Comparison of ENCODE assay signal across 17 cellular contexts in the genomic region with DNA sequence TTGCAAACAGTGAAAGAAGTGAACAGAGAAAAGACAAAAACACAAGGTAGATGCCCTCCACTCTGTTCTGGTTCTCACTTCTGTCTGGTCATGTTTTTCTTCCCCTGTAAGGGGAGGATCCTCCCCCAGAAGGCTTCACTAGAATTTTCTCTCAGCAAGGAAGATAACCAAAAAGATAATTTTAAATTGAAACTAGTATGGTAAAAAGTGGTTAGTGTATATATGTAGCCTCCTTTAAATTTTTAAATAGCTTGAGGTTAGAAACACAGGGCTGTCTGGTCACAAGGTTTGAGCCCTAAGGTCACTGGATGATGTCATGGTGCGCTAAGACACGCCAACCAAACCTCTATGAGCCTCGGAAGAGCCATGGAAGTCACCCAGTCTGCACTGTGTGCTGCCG. TPM values are rescaled to one million over a fixed set of nuclear protein-coding genes. Genes with fewer than 3 reads are reported as not detected.
DNase-seq lines count a peak whose midpoint lies in the region; ATAC-seq lines count a peak whose summit lies in the region.
"Had no signal": no experiment of that assay in that cellular context is flagged by ENCODE, and none has a peak within 500 bp of the region (broad histone marks: within the 10 kb centered on the region; RNA-seq: fewer than 3 reads in every experiment).

No MANE protein-coding gene starts in this region.

- no peak overlapping the region for H4K8ac ChIP-seq in trophoblast cell (ENCODE audit: low read depth, low read length)

- DNase-seq in NCI-H82 (lab: John Stamatoyannopoulos, UW) (peak; percentile 6), NCI-H82 treated with DMSO at 0.1 percent for 48 hours (lab: John Stamatoyannopoulos, UW; ENCODE audit: unreplicated experiment) (no peak), MV-4-11 (lab: John Stamatoyannopoulos, UW) (peak; percentile 42), trophoblast cell (no peak), DMS53 (lab: John Stamatoyannopoulos, UW) (no peak), NCI-H345 treated with DMSO at 0.1 percent for 48 hours (lab: John Stamatoyannopoulos, UW; ENCODE audit: unreplicated experiment) (no peak)
- DNase-seq in stimulated activated naive CD8-positive, alpha-beta T cell treated with anti-CD3 and anti-CD28 coated beads, Interleukin-15, amount 100 ng/mL, for 72 hours, result no peak
- DNase-seq: activated CD4-positive, alpha-beta T cell treated with anti-CD3 and anti-CD28 coated beads, Interleukin-2, amount 10 ng/mL, durations not matched to agents 24 days and 14 days; CD8-positive, alpha-beta memory T cell; GF-D8; mammary epithelial cell; spleen; T-helper 1 cell had no signal

- no peaks in the 10 kb centered on the region for H3K9me3 Mint-ChIP-seq in stimulated activated naive CD8-positive, alpha-beta T cell treated with anti-CD3 and anti-CD28 coated beads, Interleukin-15, amount 100 ng/mL, for 72 hours
- H3K9me3 Mint-ChIP-seq: activated CD4-positive, alpha-beta T cell treated with anti-CD3 and anti-CD28 coated beads, Interleukin-2, amount 10 ng/mL, durations not matched to agents 24 days and 14 days; CD8-positive, alpha-beta memory T cell had no signal

- no peak overlapping the region for H2BK5ac ChIP-seq in trophoblast cell (ENCODE audit: low read depth, low read length, poor library complexity)

- no peak overlapping the region for H3K4me3 ChIP-seq in trophoblast cell (ENCODE audit: low read depth, low read length)
- H3K4me3 ChIP-seq: spleen, thoracic aorta had no signal

- H3K27ac ChIP-seq in trophoblast cell (ENCODE audit: low read depth, low read length), result no peak overlapping the region
- H3K27ac ChIP-seq: 22Rv1, neutrophil, spleen, thoracic aorta had no signal

- H3K9me3 ChIP-seq in trophoblast cell (ENCODE audit: insufficient read depth, low read depth, low read length), result no peaks in the 10 kb centered on the region
- H3K9me3 ChIP-seq: neutrophil, spleen, thoracic aorta had no signal

- ATAC-seq in HG02642 (IDR thresholded peaks at IDR 0.05; ENCODE audit: poor library complexity, unreplicated experiment), result peak; percentile 39
- ATAC-seq in stimulated activated naive CD8-positive, alpha-beta T cell treated with anti-CD3 and anti-CD28 coated beads, Interleukin-15, amount 100 ng/mL, for 72 hours, result peak; percentile 15

- H3K18ac ChIP-seq in trophoblast cell (ENCODE audit: low read length), result no peak overlapping the region

- peaks cover 0 to 15% of the 10 kb centered on the region in 2 experiments for H3K36me3 ChIP-seq in trophoblast cell (ENCODE audit: control insufficient read depth in 1 of 2, insufficient read depth in 2 of 2, low read length in 2 of 2)
- H3K36me3 ChIP-seq: thoracic aorta had no signal

- no peaks in the 10 kb centered on the region for H3K4me1 Mint-ChIP-seq in stimulated activated naive CD8-positive, alpha-beta T cell treated with anti-CD3 and anti-CD28 coated beads, Interleukin-15, amount 100 ng/mL, for 72 hours
- H3K4me1 Mint-ChIP-seq: activated CD4-positive, alpha-beta T cell treated with anti-CD3 and anti-CD28 coated beads, Interleukin-2, amount 10 ng/mL, durations not matched to agents 24 days and 14 days had no signal

- no peaks in the 10 kb centered on the region for H3K27me3 Mint-ChIP-seq in stimulated activated naive CD8-positive, alpha-beta T cell treated with anti-CD3 and anti-CD28 coated beads, Interleukin-15, amount 100 ng/mL, for 72 hours
- H3K27me3 Mint-ChIP-seq: activated CD4-positive, alpha-beta T cell treated with anti-CD3 and anti-CD28 coated beads, Interleukin-2, amount 10 ng/mL, durations not matched to agents 24 days and 14 days; CD8-positive, alpha-beta memory T cell had no signal

- H2BK12ac ChIP-seq in trophoblast cell (ENCODE audit: low read length), result no peak overlapping the region

- no peak overlapping the region for H2BK120ac ChIP-seq in trophoblast cell (ENCODE audit: insufficient read depth, low read length, poor library complexity)

- no peaks in the 10 kb centered on the region for H3K79me1 ChIP-seq in trophoblast cell (ENCODE audit: low read length)

- H2AK5ac ChIP-seq in trophoblast cell (ENCODE audit: low read length), result no peak overlapping the region

- no CpG with 5 or more reads among the region's 4 CpGs for WGBS in trophoblast cell (ENCODE audit: extremely low coverage, insufficient coverage, insufficient read length)

- H3K4me2 ChIP-seq in trophoblast cell (ENCODE audit: low read length), result no peak overlapping the region

- no peaks in the 10 kb centered on the region for H3K79me2 ChIP-seq in trophoblast cell (ENCODE audit: control insufficient read depth, insufficient read depth, low read length, poor library complexity)

- no peak overlapping the region for H3K4ac ChIP-seq in trophoblast cell (ENCODE audit: low read depth, low read length)

- H4K91ac ChIP-seq in trophoblast cell (ENCODE audit: low read depth, low read length), result no peak overlapping the region

- H4K12ac ChIP-seq in trophoblast cell (ENCODE audit: low read depth, low read length), result no peak overlapping the region

- no peak overlapping the region for H3K14ac ChIP-seq in trophoblast cell (ENCODE audit: low read length)

- no peak overlapping the region for H2AFZ ChIP-seq in trophoblast cell (ENCODE audit: insufficient read depth, low read length, poor library complexity)

- H3K27ac Mint-ChIP-seq in stimulated activated naive CD8-positive, alpha-beta T cell treated with anti-CD3 and anti-CD28 coated beads, Interleukin-15, amount 100 ng/mL, for 72 hours, result no peak overlapping the region
- H3K27ac Mint-ChIP-seq: activated CD4-positive, alpha-beta T cell treated with anti-CD3 and anti-CD28 coated beads, Interleukin-2, amount 10 ng/mL, durations not matched to agents 24 days and 14 days had no signal

- H3K4me3 Mint-ChIP-seq in stimulated activated naive CD8-positive, alpha-beta T cell treated with anti-CD3 and anti-CD28 coated beads, Interleukin-15, amount 100 ng/mL, for 72 hours, result no peak overlapping the region
- H3K4me3 Mint-ChIP-seq: activated CD4-positive, alpha-beta T cell treated with anti-CD3 and anti-CD28 coated beads, Interleukin-2, amount 10 ng/mL, durations not matched to agents 24 days and 14 days; CD8-positive, alpha-beta memory T cell had no signal

- H3K23ac ChIP-seq in trophoblast cell (ENCODE audit: low read length), result no peak overlapping the region

- peaks cover 0 to under 1% of the 10 kb centered on the region in 2 experiments for H3K4me1 ChIP-seq in trophoblast cell (ENCODE audit: control insufficient read depth in 1 of 2, insufficient read depth in 2 of 2, low read length in 2 of 2)

- no peaks in the 10 kb centered on the region for H3K27me3 ChIP-seq in trophoblast cell (ENCODE audit: insufficient read depth, low read length)
- H3K27me3 ChIP-seq: neutrophil, spleen had no signal

- H3K9ac ChIP-seq in trophoblast cell (ENCODE audit: low read length), result no peak overlapping the region

RNA-seq across cellular contexts. Expression of a gene that starts 5.6 kb away (rescaled TPM):
- polyA plus RNA-seq in trophoblast cell (2013), result 0.07 and 0.15 TPM in 2 replicates

RNA-seq across cellular contexts. Expression of a gene that starts 25.6 kb away (rescaled TPM):
- 19.5 and 19.6 TPM in 2 replicates for polyA plus RNA-seq in trophoblast cell (2013)

Comparison
In these comparisons a context has a peak if more than half of its experiments do, and no peak if none do; other contexts are left out.
1. DNase-seq: peak in NCI-H82 (single experiment) and MV-4-11 (single experiment); none in NCI-H82 treated with DMSO at 0.1 percent for 48 hours (single experiment), stimulated activated naive CD8-positive, alpha-beta T cell treated with anti-CD3 and anti-CD28 coated beads, Interleukin-15, amount 100 ng/mL, for 72 hours (0 of 2), trophoblast cell (0 of 2), DMS53 (single experiment) and NCI-H345 treated with DMSO at 0.1 percent for 48 hours (single experiment).